In genomic region chr3:149131594-149131993, GRCh38 we compare ENCODE assay signal across 10 cellular contexts. TPM values are rescaled to one million over a fixed set of nuclear protein-coding genes. Genes with fewer than 3 reads are reported as not detected.
DNase-seq lines count a peak whose midpoint lies in the region; ATAC-seq and TF ChIP-seq lines count a peak whose summit lies in the region.
"Had no signal": no experiment of that assay in that cellular context is flagged by ENCODE, and none has a peak within 500 bp of the region (broad histone marks: within the 10 kb centered on the region; RNA-seq: fewer than 3 reads in every experiment).

No MANE protein-coding gene starts in this region.

- no peaks in the 10 kb centered on the region for H3K36me3 ChIP-seq in stomach

- H3K4me3 ChIP-seq in stomach = peak overlapping the region in 1 of 4 donors; percentile 90

- H3K27me3 ChIP-seq in stomach = no peaks in the 10 kb centered on the region

- no peaks in the 10 kb centered on the region for H3K9me3 ChIP-seq in stomach

- H3K4me1 ChIP-seq in stomach = peaks cover 23 to 62% (median 45%) of the 10 kb centered on the region in 4 donors

- CTCF ChIA-PET in WTC11 (lab: Charles Lee) = interaction anchor here (0.6 to 2.6 kb wide), 2 partner anchors 11 to 177 kb away, joined by 3 to 8 read pairs; no protein-coding TSS in a partner anchor

- H3K27ac Mint-ChIP-seq in activated CD4-positive, alpha-beta T cell treated with anti-CD3 and anti-CD28 coated beads, Interleukin-2, amount 10 ng/mL, durations not matched to agents 24 days and 14 days = no peak overlapping the region
- H3K27ac Mint-ChIP-seq in WTC11 (peak overlapping the region; percentile 79), immature natural killer cell (peak overlapping the region; percentile 65 to 99 (median 97))

- H3K4me1 Mint-ChIP-seq in activated CD4-positive, alpha-beta T cell treated with anti-CD3 and anti-CD28 coated beads, Interleukin-2, amount 10 ng/mL, durations not matched to agents 24 days and 14 days = peaks cover 35% of the 10 kb centered on the region
- H3K4me1 Mint-ChIP-seq in WTC11 = peaks cover 60% of the 10 kb centered on the region
- peaks cover 52 to 76% of the 10 kb centered on the region in 2 donors for H3K4me1 Mint-ChIP-seq in immature natural killer cell

- no peak for ATAC-seq in WTC11

- no peak for DNase-seq in activated CD4-positive, alpha-beta T cell treated with anti-CD3 and anti-CD28 coated beads, Interleukin-2, amount 10 ng/mL, durations not matched to agents 24 days and 14 days
- no peak for DNase-seq in activated CD4-positive, alpha-beta T cell treated with anti-CD3 and anti-CD28 coated beads for 4 hours
- no peak for DNase-seq in WTC11 (ENCODE audit: low spot score)
- no peak for DNase-seq in immature natural killer cell
- DNase-seq in stomach = no peak
- no peak for DNase-seq in cerebellar cortex (ENCODE audit: low spot score)
- DNase-seq in stimulated activated naive CD4-positive, alpha-beta T cell (lab: John Stamatoyannopoulos, UW) = no peak
- no peak for DNase-seq in T-helper 9 cell
- DNase-seq: NCI-H1694, SHP77 treated with DMSO at 0.1 percent for 48 hours had no signal

- peak overlapping the region; percentile 89 for H3K4me3 Mint-ChIP-seq in activated CD4-positive, alpha-beta T cell treated with anti-CD3 and anti-CD28 coated beads, Interleukin-2, amount 10 ng/mL, durations not matched to agents 24 days and 14 days
- H3K4me3 Mint-ChIP-seq in WTC11 = peak overlapping the region; percentile 89
- peak overlapping the region; percentile 92 to 99 (median 97) for H3K4me3 Mint-ChIP-seq in immature natural killer cell

- H3K27me3 Mint-ChIP-seq in activated CD4-positive, alpha-beta T cell treated with anti-CD3 and anti-CD28 coated beads, Interleukin-2, amount 10 ng/mL, durations not matched to agents 24 days and 14 days = peaks cover 6% of the 10 kb centered on the region
- H3K27me3 Mint-ChIP-seq in WTC11 (ENCODE audit: low read depth) = peaks cover 8% of the 10 kb centered on the region
- peaks cover 4 to 12% (median 11%) of the 10 kb centered on the region in 3 donors for H3K27me3 Mint-ChIP-seq in immature natural killer cell (ENCODE audit: low read depth in 3 of 3)

- TF ChIP-seq POLR2A in stomach (IDR thresholded peaks at IDR 0.05) = no peak

- peak overlapping the region; percentile 37 to 94 (median 89) for H3K27ac ChIP-seq in stomach

- no peak for TF ChIP-seq EP300 in stomach (IDR thresholded peaks at IDR 0.05)

- TF ChIP-seq CTCF in WTC11 (IDR thresholded peaks at IDR 0.05) (no peak), stomach (IDR thresholded peaks at IDR 0.05) (no peak)

- intact Hi-C loops in activated CD4-positive, alpha-beta T cell treated with anti-CD3 and anti-CD28 coated beads, Interleukin-2, amount 10 ng/mL, durations not matched to agents 24 days and 14 days (cut with micrococcal nuclease) = no loop called here
- intact Hi-C loops in stomach (cut with DNase I; ENCODE audit: low total_unique reads) = no loop called here

- POLR2A ChIA-PET in WTC11 (lab: Charles Lee) = no interaction called here

- H3K36me3 Mint-ChIP-seq in activated CD4-positive, alpha-beta T cell treated with anti-CD3 and anti-CD28 coated beads, Interleukin-2, amount 10 ng/mL, durations not matched to agents 24 days and 14 days (ENCODE audit: low read depth) = peaks cover 17% of the 10 kb centered on the region
- H3K36me3 Mint-ChIP-seq in WTC11 (peaks cover 15% of the 10 kb centered on the region), immature natural killer cell (peaks cover 0 to 4% (median 0%) of the 10 kb centered on the region in 3 donors)

- 16 to 39% (median 19%) methylated on average over 4 of the region's 4 CpGs for WGBS in stomach, 5 donors

- H3K9me3 Mint-ChIP-seq in activated CD4-positive, alpha-beta T cell treated with anti-CD3 and anti-CD28 coated beads, Interleukin-2, amount 10 ng/mL, durations not matched to agents 24 days and 14 days = no peaks in the 10 kb centered on the region
- H3K9me3 Mint-ChIP-seq in WTC11 (no peaks in the 10 kb centered on the region), immature natural killer cell (no peaks in the 10 kb centered on the region)

TF ChIP-seq in WTC11, 78 proteins besides CTCF, POLR2A, EP300 and RAD21 (continues in another document):
- TF ChIP-seq, protein P1, sequence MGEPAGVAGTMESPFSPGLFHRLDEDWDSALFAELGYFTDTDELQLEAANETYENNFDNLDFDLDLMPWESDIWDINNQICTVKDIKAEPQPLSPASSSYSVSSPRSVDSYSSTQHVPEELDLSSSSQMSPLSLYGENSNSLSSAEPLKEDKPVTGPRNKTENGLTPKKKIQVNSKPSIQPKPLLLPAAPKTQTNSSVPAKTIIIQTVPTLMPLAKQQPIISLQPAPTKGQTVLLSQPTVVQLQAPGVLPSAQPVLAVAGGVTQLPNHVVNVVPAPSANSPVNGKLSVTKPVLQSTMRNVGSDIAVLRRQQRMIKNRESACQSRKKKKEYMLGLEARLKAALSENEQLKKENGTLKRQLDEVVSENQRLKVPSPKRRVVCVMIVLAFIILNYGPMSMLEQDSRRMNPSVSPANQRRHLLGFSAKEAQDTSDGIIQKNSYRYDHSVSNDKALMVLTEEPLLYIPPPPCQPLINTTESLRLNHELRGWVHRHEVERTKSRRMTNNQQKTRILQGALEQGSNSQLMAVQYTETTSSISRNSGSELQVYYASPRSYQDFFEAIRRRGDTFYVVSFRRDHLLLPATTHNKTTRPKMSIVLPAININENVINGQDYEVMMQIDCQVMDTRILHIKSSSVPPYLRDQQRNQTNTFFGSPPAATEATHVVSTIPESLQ (CRISPR knock-in tag; IDR thresholded peaks at IDR 0.05) = no peak
- TF ChIP-seq TEAD4 (CRISPR knock-in tag; IDR thresholded peaks at IDR 0.05) = no peak
- no peak for TF ChIP-seq GTF2I (CRISPR knock-in tag; conservative IDR thresholded peaks at IDR 0.05)
- no peak for TF ChIP-seq KAT7 (CRISPR knock-in tag; IDR thresholded peaks at IDR 0.05; ENCODE audit: borderline replicate concordance)
- TF ChIP-seq NFATC4 (CRISPR knock-in tag; IDR thresholded peaks at IDR 0.05) = no peak
- no peak for TF ChIP-seq GRHL2 (CRISPR knock-in tag; IDR thresholded peaks at IDR 0.05; ENCODE audit: insufficient replicate concordance, severe bottlenecking)
- TF ChIP-seq SOX15 (CRISPR knock-in tag; IDR thresholded peaks at IDR 0.05) = no peak
- TF ChIP-seq, protein P2, sequence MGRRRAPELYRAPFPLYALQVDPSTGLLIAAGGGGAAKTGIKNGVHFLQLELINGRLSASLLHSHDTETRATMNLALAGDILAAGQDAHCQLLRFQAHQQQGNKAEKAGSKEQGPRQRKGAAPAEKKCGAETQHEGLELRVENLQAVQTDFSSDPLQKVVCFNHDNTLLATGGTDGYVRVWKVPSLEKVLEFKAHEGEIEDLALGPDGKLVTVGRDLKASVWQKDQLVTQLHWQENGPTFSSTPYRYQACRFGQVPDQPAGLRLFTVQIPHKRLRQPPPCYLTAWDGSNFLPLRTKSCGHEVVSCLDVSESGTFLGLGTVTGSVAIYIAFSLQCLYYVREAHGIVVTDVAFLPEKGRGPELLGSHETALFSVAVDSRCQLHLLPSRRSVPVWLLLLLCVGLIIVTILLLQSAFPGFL (CRISPR knock-in tag; IDR thresholded peaks at IDR 0.05; ENCODE audit: borderline replicate concordance) = no peak
- TF ChIP-seq ZNF512 (CRISPR knock-in tag; IDR thresholded peaks at IDR 0.05; ENCODE audit: borderline replicate concordance) = no peak

RNA-seq across cellular contexts. Expression of gene HPS3, which starts 2.2 kb away (rescaled TPM):
- 15.3 and 17.4 TPM in 2 replicates for total RNA-seq in activated CD4-positive, alpha-beta T cell treated with anti-CD3 and anti-CD28 coated beads, Interleukin-2, amount 10 ng/mL, durations not matched to agents 24 days and 14 days
- 51.3 to 59.6 TPM (median 58.7 TPM) in 3 replicates for total RNA-seq in WTC11 (2021)
- polyA plus RNA-seq in immature natural killer cell = 10 to 100 TPM; 45.7 to 69.7 (median 51.9) TPM
- total RNA-seq in stomach = 10 to 100 TPM; 11.2 to 23.9 (median 14.6) TPM
- polyA plus RNA-seq in stomach = 1 to 10 TPM; 6.3 to 9.5 (median 7.0) TPM

RNA-seq across cellular contexts. Expression of gene HLTF, which starts 45.3 kb away (rescaled TPM):
- 18.9 and 19.6 TPM in 2 replicates for total RNA-seq in activated CD4-positive, alpha-beta T cell treated with anti-CD3 and anti-CD28 coated beads, Interleukin-2, amount 10 ng/mL, durations not matched to agents 24 days and 14 days
- total RNA-seq in WTC11 (2021) (62.4 to 84.0 TPM (median 73.8 TPM) in 3 replicates), stomach (10 to 100 TPM in 4 of 5 donors, 1 to 10 TPM in 1; 9.8 to 61.6 (median 45.5) TPM)
- polyA plus RNA-seq in immature natural killer cell (10 to 100 TPM; 13.0 to 33.8 (median 15.5) TPM), stomach (1 to 10 TPM; 3.4 to 4.4 (median 4.2) TPM)
